Comparison of ENCODE assay signal across 8 cellular contexts in the genomic region with DNA sequence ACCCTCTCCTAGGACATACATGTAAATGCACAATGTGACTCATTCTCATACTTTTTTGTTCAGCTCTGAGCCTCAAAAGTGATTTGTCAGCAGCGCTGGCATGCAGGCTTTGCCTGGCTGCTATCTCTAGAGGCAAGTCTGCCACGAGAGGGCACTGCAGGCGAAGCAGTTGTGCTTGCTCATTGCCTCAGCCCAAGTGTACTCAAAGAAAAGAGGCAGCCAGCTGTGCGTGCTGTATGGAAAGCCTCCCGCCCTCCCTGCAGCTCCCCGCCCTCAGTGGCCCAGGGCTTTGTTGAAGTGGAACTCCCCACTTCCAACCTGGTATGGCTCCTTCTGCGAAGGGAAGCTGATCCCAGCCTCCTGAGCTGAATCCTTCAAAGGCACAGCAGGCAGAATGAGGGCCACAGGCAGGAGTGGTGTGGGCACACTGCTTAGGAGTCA. TPM values are rescaled to one million over a fixed set of nuclear protein-coding genes. Genes with fewer than 3 reads are reported as not detected.
DNase-seq lines count a peak whose midpoint lies in the region; ATAC-seq and TF ChIP-seq lines count a peak whose summit lies in the region.

No MANE protein-coding gene starts in this region.

- H3K4me1 ChIP-seq in psoas muscle, result peaks cover 51% of the 10 kb centered on the region

- H3K27me3 Mint-ChIP-seq in CD14-positive monocyte (ENCODE audit: low read depth in 3 of 3), result no peaks in the 10 kb centered on the region

- WGBS in psoas muscle, 3 donors, result 16 to 19% (median 17%) methylated on average over 7 of the region's 7 CpGs

- H3K27me3 ChIP-seq in psoas muscle (ENCODE audit: insufficient read depth in 3 of 3, low read length in 2 of 3), result no peaks in the 10 kb centered on the region

- no peaks in the 10 kb centered on the region for H3K9me3 ChIP-seq in psoas muscle

- peaks cover 0 to 78% of the 10 kb centered on the region in 2 donors for H3K36me3 ChIP-seq in psoas muscle (ENCODE audit: insufficient read depth in 1 of 2, low read depth in 1 of 2)

- no peak overlapping the region for H3K4me3 Mint-ChIP-seq in CD14-positive monocyte

- intact Hi-C loops in CD14-positive monocyte (cut with micrococcal nuclease), result loop anchor here in 1 of 2 donors (2.0 kb wide), 1 partner anchor 69 kb away; no protein-coding TSS in a partner anchor
- intact Hi-C loops in left cardiac atrium (cut with DNase I), result loop anchor here (2.0 to 10.0 kb wide), 2 partner anchors 71 to 189 kb away; no protein-coding TSS in a partner anchor
- intact Hi-C loops in psoas muscle (cut with DNase I), result loop anchor here in 1 of 2 donors (2.0 to 10.0 kb wide), 2 partner anchors 69 to 189 kb away; no protein-coding TSS in a partner anchor

- DNase-seq in CD14-positive monocyte (ENCODE audit: low spot score) (peak; percentile 72), NCI-H1417 (lab: John Stamatoyannopoulos, UW) (peak; percentile 82 to 94 (median 93)), T follicular helper cell (ENCODE audit: low read depth) (peak; percentile 50), amniotic epithelial cell (ENCODE audit: low read depth) (peak; percentile 94), left cardiac atrium (peak; percentile 94), psoas muscle (peak; percentile 93 to 97), ureter (ENCODE audit: low spot score) (peak; percentile 84)

- ATAC-seq in GM21717 (IDR thresholded peaks at IDR 0.05; ENCODE audit: unreplicated experiment) (peak; percentile 56), left cardiac atrium (peak; percentile 93 to 94), psoas muscle (peak; percentile 83 to 87 (median 86))

- H3K27ac ChIP-seq in psoas muscle, result peak overlapping the region; percentile 89

- H3K4me3 ChIP-seq in psoas muscle, result no peak overlapping the region

- TF ChIP-seq CTCF in CD14-positive monocyte (IDR thresholded peaks at IDR 0.05) (peak; percentile 80), psoas muscle (IDR thresholded peaks at IDR 0.05) (peak; percentile 88)

- peak overlapping the region in 1 of 7 donors; percentile 59 for H3K27ac Mint-ChIP-seq in CD14-positive monocyte

- peaks cover 66 to 94% of the 10 kb centered on the region in 2 donors for H3K36me3 Mint-ChIP-seq in CD14-positive monocyte

- H3K9me3 Mint-ChIP-seq in CD14-positive monocyte, result no peaks in the 10 kb centered on the region

- peaks cover 3% of the 10 kb centered on the region for H3K4me1 Mint-ChIP-seq in CD14-positive monocyte

RNA-seq across cellular contexts. Expression of a gene that starts 16.3 kb away (rescaled TPM):
- 10 to 100 TPM; 64.8 to 70.2 TPM for polyA plus RNA-seq in CD14-positive monocyte
- 10 to 100 TPM; 30.5 to 36.8 TPM for total RNA-seq in left cardiac atrium
- total RNA-seq in psoas muscle, result 10 to 100 TPM; 29.4 to 45.2 (median 33.7) TPM
- 100 to 1,000 TPM in 1 of 3 donors, 10 to 100 TPM in 2; 52.7 to 103 (median 84.4) TPM for polyA plus RNA-seq in psoas muscle
- total RNA-seq in ureter, result 40.4 TPM

RNA-seq across cellular contexts. Expression of a gene that starts 16.5 kb away (rescaled TPM):
- polyA plus RNA-seq in CD14-positive monocyte, result 10 to 100 TPM; 12.5 to 20.1 TPM
- 10 to 100 TPM; 33.3 to 47.2 TPM for total RNA-seq in left cardiac atrium
- total RNA-seq in psoas muscle, result 10 to 100 TPM; 51.1 to 66.2 (median 55.4) TPM
- 10 to 100 TPM; 28.2 to 48.2 (median 39.9) TPM for polyA plus RNA-seq in psoas muscle
- 124 TPM for total RNA-seq in ureter

RNA-seq across cellular contexts. Expression of a gene that starts 53.8 kb away (rescaled TPM):
- polyA plus RNA-seq in CD14-positive monocyte (10 to 100 TPM; 30.1 to 31.2 TPM), psoas muscle (10 to 100 TPM in 2 of 3 donors, 1 to 10 TPM in 1; 5.6 to 18.0 (median 10.8) TPM)
- total RNA-seq in left cardiac atrium (1 to 10 TPM; 7.1 to 7.6 TPM), psoas muscle (1 to 10 TPM; 3.5 to 6.4 (median 4.8) TPM), ureter (17.3 TPM)
